In the genomic region with DNA sequence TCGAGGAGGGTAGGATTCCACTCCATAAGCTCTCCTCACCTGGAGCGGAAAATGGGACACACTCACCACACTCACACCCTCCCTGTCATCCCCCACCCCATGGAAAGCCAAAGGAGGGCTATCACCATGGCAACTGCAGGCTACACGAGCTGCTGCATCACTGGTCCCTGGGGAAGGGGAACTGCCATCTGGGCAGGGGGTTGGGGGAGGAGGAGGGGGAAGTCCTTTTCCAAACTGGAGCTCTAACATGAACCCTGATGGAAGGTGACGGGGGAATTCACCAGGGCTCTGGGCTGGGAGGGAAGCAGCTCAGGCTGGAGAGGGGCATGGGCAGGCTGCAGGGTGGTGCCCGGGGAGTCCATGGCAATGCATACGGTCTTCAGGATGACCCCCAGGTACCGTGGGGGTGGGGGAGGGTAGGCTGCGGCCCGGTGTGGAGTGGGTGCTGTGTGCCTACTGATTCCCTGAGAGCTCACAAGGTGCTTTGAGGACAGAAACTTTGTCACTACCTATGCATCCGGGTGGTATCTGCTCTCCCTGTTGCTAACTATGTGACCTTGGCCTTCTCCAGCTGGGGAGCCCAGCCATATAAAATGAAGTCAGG, we compare ENCODE assay signal across 8 cellular contexts.
DNase-seq lines count a peak whose midpoint lies in the region; ATAC-seq and TF ChIP-seq lines count a peak whose summit lies in the region.

No MANE protein-coding gene starts in this region.

- ATAC-seq in SK-N-SH treated with all-trans-retinoic acid at 6 μM for 48 hours (no peak), GM21825 (IDR thresholded peaks at IDR 0.05; ENCODE audit: unreplicated experiment) (no peak)

- POLR2A ChIA-PET in SK-N-SH (lab: Yijun Ruan, JAX), result interaction anchor here (0.8 to 4.5 kb wide), 12 partner anchors 9 to 150 kb away, joined by 3 to 41 read pairs (median 5); a partner anchor contains a TSS

- CTCF ChIA-PET in SK-N-SH (lab: Yijun Ruan, JAX), result interaction anchor here (2.5 to 19.9 kb wide), 9 partner anchors 17 to 148 kb away, joined by 12 to 484 read pairs (median 45); a partner anchor contains a TSS

- H3K4me3 ChIP-seq in SK-N-SH (ENCODE audit: low read depth in 2 of 2, low read length in 1 of 2), result no peak overlapping the region
- peak overlapping the region; percentile 39; the same call in 1 of the 2 replicates for H3K4me3 ChIP-seq in OCI-LY3 (ENCODE audit: low read length)
- no peak overlapping the region for H3K4me3 ChIP-seq in fibroblast of pulmonary artery (replicated peaks; ENCODE audit: low read depth, low read length)

- H3K27ac ChIP-seq in SK-N-SH (ENCODE audit: low read depth in 2 of 2, low read length in 1 of 2) (peak overlapping the region; percentile 100), OCI-LY3 (ENCODE audit: low read length) (no peak overlapping the region), temporal lobe (ENCODE audit: low read depth, low read length) (peak overlapping the region; percentile 10)

- H3K36me3 ChIP-seq in SK-N-SH (replicated peaks in 1 of 2; ENCODE audit: control insufficient read depth in 1 of 2, insufficient read depth in 2 of 2, low read length in 1 of 2) (no peaks in the 10 kb centered on the region), OCI-LY3 (replicated peaks; ENCODE audit: low read depth, low read length) (no peaks in the 10 kb centered on the region)

- H3K27me3 ChIP-seq in SK-N-SH (ENCODE audit: insufficient read depth) (no peaks in the 10 kb centered on the region), OCI-LY3 (ENCODE audit: low read depth, low read length) (peaks cover 14% of the 10 kb centered on the region; the same call in 1 of the 2 replicates)

- no peak for TF ChIP-seq EP300 in SK-N-SH (IDR thresholded peaks at IDR 0.05; ENCODE audit: borderline replicate concordance in 1 of 2, low read depth in 1 of 2, low read length in 1 of 2)

- peaks cover 50% of the 10 kb centered on the region for H3F3A ChIP-seq in SK-N-SH (replicated peaks; ENCODE audit: insufficient read depth)

- no peaks in the 10 kb centered on the region for H3K9me2 ChIP-seq in SK-N-SH

- peak overlapping the region; percentile 90 for H3K4me2 ChIP-seq in SK-N-SH
- peak overlapping the region; percentile 60 for H3K4me2 ChIP-seq in OCI-LY3 (ENCODE audit: low read length)

- no peak for TF ChIP-seq CTCF in SK-N-SH (IDR thresholded peaks at IDR 0.05)
- no peak for TF ChIP-seq CTCF in OCI-LY3 (IDR thresholded peaks at IDR 0.05; ENCODE audit: low read depth, low read length)
- TF ChIP-seq CTCF in fibroblast of pulmonary artery (IDR thresholded peaks at IDR 0.05; ENCODE audit: low read length, missing control alignments), result no peak

- H3K4me1 ChIP-seq in SK-N-SH (ENCODE audit: control insufficient read depth in 1 of 2, insufficient read depth in 2 of 2, low read depth in 1 of 2, low read length in 1 of 2) (peaks cover 75 to 85% of the 10 kb centered on the region in 2 experiments), OCI-LY3 (ENCODE audit: low read length) (peaks cover 28% of the 10 kb centered on the region)

- no peak for TF ChIP-seq RAD21 in SK-N-SH (IDR thresholded peaks at IDR 0.05; ENCODE audit: low read length)

- H3K9me3 ChIP-seq in SK-N-SH (no peaks in the 10 kb centered on the region), OCI-LY3 (ENCODE audit: insufficient read depth, low read length) (no peaks in the 10 kb centered on the region)

- H3K9ac ChIP-seq in SK-N-SH, result peak overlapping the region; percentile 80
- no peak overlapping the region for H3K9ac ChIP-seq in OCI-LY3 (ENCODE audit: low read length)

- 65% methylated on average over 9 of the region's 10 CpGs for WGBS in SK-N-SH (ENCODE audit: low lambda C conversion rate)

- H3K79me2 ChIP-seq in SK-N-SH (ENCODE audit: insufficient read depth), result no peaks in the 10 kb centered on the region
- no peaks in the 10 kb centered on the region for H3K79me2 ChIP-seq in OCI-LY3 (ENCODE audit: low read length)

- peak; percentile 69 for DNase-seq in SK-N-SH
- DNase-seq in fibroblast of pulmonary artery (ENCODE audit: low read depth), result peak; percentile 49
- DNase-seq in HUDEP-2 (lab: John Stamatoyannopoulos, UW; ENCODE audit: unreplicated experiment in 76 of 76), result no peak
- DNase-seq in stimulated activated CD4-positive, alpha-beta T cell treated with anti-CD3 and anti-CD28 coated beads, Interleukin-15, amount 100 ng/mL, for 24 hours, result no peak

- H4K20me1 ChIP-seq in SK-N-SH (ENCODE audit: insufficient read depth) (no peaks in the 10 kb centered on the region; the same call in 1 of the 2 replicates), OCI-LY3 (ENCODE audit: insufficient read depth, low read length) (no peaks in the 10 kb centered on the region)

- H2AFZ ChIP-seq in SK-N-SH (ENCODE audit: low read depth) (peak overlapping the region; percentile 61; the same call in 1 of the 2 replicates), OCI-LY3 (ENCODE audit: low read depth, low read length) (no peak overlapping the region)

TF ChIP-seq in SK-N-SH, 30 proteins besides CTCF, POLR2A, EP300 and RAD21 (continues in another document):
- TF ChIP-seq EZH2phosphoT487 (IDR thresholded peaks at IDR 0.05; ENCODE audit: borderline replicate concordance, low read depth) (no peak), ELF1 (IDR thresholded peaks at IDR 0.05) (no peak), SIN3A (IDR thresholded peaks at IDR 0.05; ENCODE audit: borderline replicate concordance, low read depth, low read length) (no peak), RXRA (IDR thresholded peaks at IDR 0.05; ENCODE audit: borderline replicate concordance, low read depth) (no peak), GATA2 (CRISPR knock-in tag; IDR thresholded peaks at IDR 0.05) (no peak)
- TF ChIP-seq, protein P1, sequence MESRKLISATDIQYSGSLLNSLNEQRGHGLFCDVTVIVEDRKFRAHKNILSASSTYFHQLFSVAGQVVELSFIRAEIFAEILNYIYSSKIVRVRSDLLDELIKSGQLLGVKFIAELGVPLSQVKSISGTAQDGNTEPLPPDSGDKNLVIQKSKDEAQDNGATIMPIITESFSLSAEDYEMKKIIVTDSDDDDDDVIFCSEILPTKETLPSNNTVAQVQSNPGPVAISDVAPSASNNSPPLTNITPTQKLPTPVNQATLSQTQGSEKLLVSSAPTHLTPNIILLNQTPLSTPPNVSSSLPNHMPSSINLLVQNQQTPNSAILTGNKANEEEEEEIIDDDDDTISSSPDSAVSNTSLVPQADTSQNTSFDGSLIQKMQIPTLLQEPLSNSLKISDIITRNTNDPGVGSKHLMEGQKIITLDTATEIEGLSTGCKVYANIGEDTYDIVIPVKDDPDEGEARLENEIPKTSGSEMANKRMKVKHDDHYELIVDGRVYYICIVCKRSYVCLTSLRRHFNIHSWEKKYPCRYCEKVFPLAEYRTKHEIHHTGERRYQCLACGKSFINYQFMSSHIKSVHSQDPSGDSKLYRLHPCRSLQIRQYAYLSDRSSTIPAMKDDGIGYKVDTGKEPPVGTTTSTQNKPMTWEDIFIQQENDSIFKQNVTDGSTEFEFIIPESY (IDR thresholded peaks at IDR 0.05; ENCODE audit: borderline replicate concordance, low read depth), result no peak
- TF ChIP-seq, protein P2, sequence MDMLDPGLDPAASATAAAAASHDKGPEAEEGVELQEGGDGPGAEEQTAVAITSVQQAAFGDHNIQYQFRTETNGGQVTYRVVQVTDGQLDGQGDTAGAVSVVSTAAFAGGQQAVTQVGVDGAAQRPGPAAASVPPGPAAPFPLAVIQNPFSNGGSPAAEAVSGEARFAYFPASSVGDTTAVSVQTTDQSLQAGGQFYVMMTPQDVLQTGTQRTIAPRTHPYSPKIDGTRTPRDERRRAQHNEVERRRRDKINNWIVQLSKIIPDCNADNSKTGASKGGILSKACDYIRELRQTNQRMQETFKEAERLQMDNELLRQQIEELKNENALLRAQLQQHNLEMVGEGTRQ (IDR thresholded peaks at IDR 0.05; ENCODE audit: borderline replicate concordance, low read depth, low read length), result no peak

TF ChIP-seq in SK-N-SH treated with all-trans-retinoic acid at 6 μM for 48 hours, 23 proteins besides CTCF, POLR2A, EP300 and RAD21 (continues in another document):
- TF ChIP-seq SNAI2 (CRISPR knock-in tag; IDR thresholded peaks at IDR 0.05), result no peak
- TF ChIP-seq ZFP30 (CRISPR knock-in tag; IDR thresholded peaks at IDR 0.05), result no peak
- TF ChIP-seq ZNF70 (CRISPR knock-in tag; IDR thresholded peaks at IDR 0.05), result no peak
- TF ChIP-seq TCF4 (CRISPR knock-in tag; IDR thresholded peaks at IDR 0.05; ENCODE audit: borderline replicate concordance), result no peak
- TF ChIP-seq ARNTL (CRISPR knock-in tag; IDR thresholded peaks at IDR 0.05; ENCODE audit: borderline replicate concordance, low read depth), result no peak
- no peak for TF ChIP-seq ZC3H10 (CRISPR knock-in tag; IDR thresholded peaks at IDR 0.05)
- TF ChIP-seq RARB (CRISPR knock-in tag; IDR thresholded peaks at IDR 0.05), result no peak
- TF ChIP-seq CSDC2 (CRISPR knock-in tag; IDR thresholded peaks at IDR 0.05), result no peak
- no peak for TF ChIP-seq ZNF565 (CRISPR knock-in tag; conservative IDR thresholded peaks at IDR 0.05; ENCODE audit: low read depth)
- TF ChIP-seq, protein P3, sequence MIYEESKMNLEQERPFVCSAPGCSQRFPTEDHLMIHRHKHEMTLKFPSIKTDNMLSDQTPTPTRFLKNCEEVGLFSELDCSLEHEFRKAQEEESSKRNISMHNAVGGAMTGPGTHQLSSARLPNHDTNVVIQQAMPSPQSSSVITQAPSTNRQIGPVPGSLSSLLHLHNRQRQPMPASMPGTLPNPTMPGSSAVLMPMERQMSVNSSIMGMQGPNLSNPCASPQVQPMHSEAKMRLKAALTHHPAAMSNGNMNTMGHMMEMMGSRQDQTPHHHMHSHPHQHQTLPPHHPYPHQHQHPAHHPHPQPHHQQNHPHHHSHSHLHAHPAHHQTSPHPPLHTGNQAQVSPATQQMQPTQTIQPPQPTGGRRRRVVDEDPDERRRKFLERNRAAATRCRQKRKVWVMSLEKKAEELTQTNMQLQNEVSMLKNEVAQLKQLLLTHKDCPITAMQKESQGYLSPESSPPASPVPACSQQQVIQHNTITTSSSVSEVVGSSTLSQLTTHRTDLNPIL (CRISPR knock-in tag; IDR thresholded peaks at IDR 0.05; ENCODE audit: low read depth), result no peak
- no peak for TF ChIP-seq ZNF8 (CRISPR knock-in tag; IDR thresholded peaks at IDR 0.05)
- TF ChIP-seq, protein P4, sequence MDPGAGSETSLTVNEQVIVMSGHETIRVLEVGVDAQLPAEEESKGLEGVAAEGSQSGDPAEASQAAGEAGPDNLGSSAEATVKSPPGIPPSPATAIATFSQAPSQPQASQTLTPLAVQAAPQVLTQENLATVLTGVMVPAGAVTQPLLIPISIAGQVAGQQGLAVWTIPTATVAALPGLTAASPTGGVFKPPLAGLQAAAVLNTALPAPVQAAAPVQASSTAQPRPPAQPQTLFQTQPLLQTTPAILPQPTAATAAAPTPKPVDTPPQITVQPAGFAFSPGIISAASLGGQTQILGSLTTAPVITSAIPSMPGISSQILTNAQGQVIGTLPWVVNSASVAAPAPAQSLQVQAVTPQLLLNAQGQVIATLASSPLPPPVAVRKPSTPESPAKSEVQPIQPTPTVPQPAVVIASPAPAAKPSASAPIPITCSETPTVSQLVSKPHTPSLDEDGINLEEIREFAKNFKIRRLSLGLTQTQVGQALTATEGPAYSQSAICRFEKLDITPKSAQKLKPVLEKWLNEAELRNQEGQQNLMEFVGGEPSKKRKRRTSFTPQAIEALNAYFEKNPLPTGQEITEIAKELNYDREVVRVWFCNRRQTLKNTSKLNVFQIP (CRISPR knock-in tag; IDR thresholded peaks at IDR 0.05; ENCODE audit: borderline replicate concordance, low read depth), result no peak
- no peak for TF ChIP-seq ESRRG (CRISPR knock-in tag; IDR thresholded peaks at IDR 0.05)

Comparison
In these comparisons a context has a peak if more than half of its experiments do, and no peak if none do; other contexts are left out.
1. DNase-seq: peak in SK-N-SH (single experiment) and fibroblast of pulmonary artery (single experiment); none in HUDEP-2 (0 of 76) and stimulated activated CD4-positive, alpha-beta T cell treated with anti-CD3 and anti-CD28 coated beads, Interleukin-15, amount 100 ng/mL, for 24 hours (single experiment).